Comparison of ENCODE assay signal across 19 cellular contexts in the genomic region with DNA sequence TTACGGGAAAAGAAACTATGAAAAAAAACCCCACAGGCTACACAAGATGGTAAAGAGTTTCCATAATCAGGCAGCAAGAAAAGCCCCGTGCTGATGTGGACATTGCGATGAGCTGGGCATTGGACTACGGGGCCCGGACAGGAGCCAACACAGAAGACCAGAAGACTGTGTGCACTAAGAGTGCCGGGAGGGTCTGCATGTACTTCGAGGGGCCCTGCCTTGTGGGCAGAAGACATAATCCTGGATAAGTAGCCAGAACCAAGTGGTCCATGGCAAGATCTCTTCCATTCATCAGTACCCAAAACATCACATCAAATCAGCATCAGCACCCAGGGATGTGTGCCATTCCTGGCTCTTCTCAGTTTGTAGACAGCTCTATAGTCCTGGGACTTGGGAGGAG.
"Had no signal": no experiment of that assay in that cellular context is flagged by ENCODE, and none has a peak within 500 bp of the region (broad histone marks: within the 10 kb centered on the region; RNA-seq: fewer than 3 reads in every experiment).

No MANE protein-coding gene starts in this region.

- H3K27ac ChIP-seq: SJSA1, SK-N-MC had no signal

- H3K4me3 ChIP-seq: MG63, SJSA1, SK-N-MC had no signal

- H3K27me3 ChIP-seq: MG63, SJSA1 had no signal

- H3K9me3 ChIP-seq: MG63, SJSA1 had no signal

- H3K36me3 ChIP-seq: MG63, SJSA1 had no signal

- DNase-seq: KBM-7, MG63, NCI-H1092, NCI-H1105 treated with DMSO at 0.1 percent for 48 hours, NCI-H1417 treated with DMSO at 0.1 percent for 48 hours, NCI-H146, NCI-H1694 treated with DMSO at 0.1 percent for 48 hours, NCI-H1930, NCI-H2081, NCI-H2107, NCI-H2227 treated with DMSO at 0.1 percent for 48 hours, NCI-H524, NCI-H69, NCI-H774, Right ventricle myocardium superior, RPMI8226, SIG-M5 had no signal

- H3K4me1 ChIP-seq: SJSA1 had no signal
